ENCODE assay signal across 20 cellular contexts in genomic region chr1:109760581-109761226, GRCh38. TPM values are rescaled to one million over a fixed set of nuclear protein-coding genes. Genes with fewer than 3 reads are reported as not detected.
DNase-seq lines count a peak whose midpoint lies in the region; ATAC-seq, FAIRE-seq and TF ChIP-seq lines count a peak whose summit lies in the region.
"Had no signal": no experiment of that assay in that cellular context is flagged by ENCODE, and none has a peak within 500 bp of the region (broad histone marks: within the 10 kb centered on the region; RNA-seq: fewer than 3 reads in every experiment).

No MANE protein-coding gene starts in this region.

- H3K4me2 ChIP-seq in K562 (ENCODE audit: insufficient read depth, low read length): no peak overlapping the region

- H3K4me3 ChIP-seq in K562 (no peak overlapping the region), left ventricle myocardium inferior (no peak overlapping the region), H7 (ENCODE audit: insufficient read depth, low read depth, low read length) (no peak overlapping the region)
- H3K4me3 ChIP-seq: cardiac muscle cell, upper lobe of left lung had no signal

- ATAC-seq in activated T-cell treated with anti-CD3 and anti-CD28 coated beads, Interleukin-2, amount 50 U/mL, for 4 hours: no peak
- no peak for ATAC-seq in K562
- no peak for ATAC-seq in stimulated activated naive CD8-positive, alpha-beta T cell treated with anti-CD3 and anti-CD28 coated beads, Interleukin-15, amount 100 ng/mL, for 72 hours
- ATAC-seq: naive thymus-derived CD8-positive, alpha-beta T cell had no signal

- peak overlapping the region; percentile 59 to 68 for H3K27ac Mint-ChIP-seq in stimulated activated naive CD8-positive, alpha-beta T cell treated with anti-CD3 and anti-CD28 coated beads, Interleukin-15, amount 100 ng/mL, for 72 hours

- peak overlapping the region in 1 of 2 experiments; percentile 56; a peak in 2 of 4 replicates for H3K9ac ChIP-seq in K562 (ENCODE audit: insufficient read depth in 1 of 2, low read depth in 2 of 2, low read length in 2 of 2)

- H3K9me1 ChIP-seq in K562 (ENCODE audit: control insufficient read depth, insufficient read depth, low read length): no peaks in the 10 kb centered on the region

- H3K9me3 Mint-ChIP-seq in activated T-cell treated with anti-CD3 and anti-CD28 coated beads, Interleukin-2, amount 50 U/mL, for 4 hours: no peaks in the 10 kb centered on the region
- no peaks in the 10 kb centered on the region for H3K9me3 Mint-ChIP-seq in stimulated activated naive CD8-positive, alpha-beta T cell treated with anti-CD3 and anti-CD28 coated beads, Interleukin-15, amount 100 ng/mL, for 72 hours
- H3K9me3 Mint-ChIP-seq: naive thymus-derived CD8-positive, alpha-beta T cell had no signal

- H3K9me3 ChIP-seq in K562 (replicated peaks; ENCODE audit: control insufficient read depth, insufficient read depth, low read depth, low read length): no peaks in the 10 kb centered on the region
- H3K9me3 ChIP-seq in left ventricle myocardium inferior (replicated peaks): no peaks in the 10 kb centered on the region
- H3K9me3 ChIP-seq: upper lobe of left lung had no signal

- no peak for TF ChIP-seq EP300 in K562 (IDR thresholded peaks at IDR 0.05; ENCODE audit: low read length)

- H3K4me1 Mint-ChIP-seq in activated T-cell treated with anti-CD3 and anti-CD28 coated beads, Interleukin-2, amount 50 U/mL, for 4 hours (ENCODE audit: low read depth): no peaks in the 10 kb centered on the region
- H3K4me1 Mint-ChIP-seq in stimulated activated naive CD8-positive, alpha-beta T cell treated with anti-CD3 and anti-CD28 coated beads, Interleukin-15, amount 100 ng/mL, for 72 hours: no peaks in the 10 kb centered on the region

- DNase-seq in activated T-cell treated with anti-CD3 and anti-CD28 coated beads, Interleukin-2, amount 50 U/mL, for 1 hour: peak; percentile 3
- DNase-seq in activated T-cell treated with anti-CD3 and anti-CD28 coated beads, Interleukin-2, amount 50 U/mL, for 4 hours: no peak
- no peak for DNase-seq in K562 (ENCODE audit: extremely low read depth in 1 of 4, low spot score in 3 of 4)
- peak; percentile 68 for DNase-seq in mesenteric fat pad (ENCODE audit: low spot score)
- peak in 1 of 2 donors; percentile 6 for DNase-seq in stimulated activated naive CD8-positive, alpha-beta T cell treated with anti-CD3 and anti-CD28 coated beads, Interleukin-15, amount 100 ng/mL, for 72 hours
- no peak for DNase-seq in NCI-H2227 treated with DMSO at 0.1 percent for 48 hours (lab: John Stamatoyannopoulos, UW)
- DNase-seq in left ventricle myocardium inferior: no peak
- DNase-seq in H7: no peak
- DNase-seq: ACHN; effector CD4-positive, alpha-beta T cell; NCI-H1092 treated with DMSO at 0.1 percent for 48 hours; NCI-H526; SIG-M5 had no signal

- TF ChIP-seq CTCF in K562 (IDR thresholded peaks at IDR 0.05 in 2 of 3, conservative IDR thresholded peaks at IDR 0.05 in 1 of 3; ENCODE audit: insufficient read depth in 2 of 3, low read depth in 1 of 3, low read length in 3 of 3) (no peak), left ventricle myocardium inferior (IDR thresholded peaks at IDR 0.05; ENCODE audit: borderline replicate concordance) (no peak)

- in situ Hi-C loops in K562 (cut with MboI): loop anchor here (5.0 kb wide), 1 partner anchor 213 kb away; the partner anchor contains the start of gene GNAI3

- FAIRE-seq in K562 (lab: Jason Lieb, UNC): no peak

- no peak for TF ChIP-seq POLR2A in K562 (conservative IDR thresholded peaks at IDR 0.05)

- WGBS in K562 (ENCODE audit: insufficient coverage, low coverage, missing lambda C conversion rate): 46% methylated on average over 7 of the region's 7 CpGs

- POLR2A ChIA-PET in K562 (lab: Yijun Ruan, JAX): interaction anchor here (0.6 to 1.1 kb wide), 3 partner anchors 211 to 362 kb away, joined by 3 to 5 read pairs (median 3); partner anchors contain the start of gene GNAI3

- H4K20me1 ChIP-seq in K562 (replicated peaks; ENCODE audit: control insufficient read depth, insufficient read depth, low read length): no peaks in the 10 kb centered on the region

- no peaks in the 10 kb centered on the region for H3K79me2 ChIP-seq in K562 (ENCODE audit: control insufficient read depth, insufficient read depth, low read length)

- no peak overlapping the region for H3K4me3 Mint-ChIP-seq in activated T-cell treated with anti-CD3 and anti-CD28 coated beads, Interleukin-2, amount 50 U/mL, for 4 hours
- no peak overlapping the region for H3K4me3 Mint-ChIP-seq in stimulated activated naive CD8-positive, alpha-beta T cell treated with anti-CD3 and anti-CD28 coated beads, Interleukin-15, amount 100 ng/mL, for 72 hours
- H3K4me3 Mint-ChIP-seq: naive thymus-derived CD8-positive, alpha-beta T cell had no signal

- intact Hi-C loops in K562 (cut with micrococcal nuclease) (no loop called here), left ventricle myocardium inferior (cut with micrococcal nuclease) (no loop called here)

- BruUV-seq in K562 (replicated peaks; lab: Mats Ljungman, UMichigan): no TSS peak

- H3K36me3 ChIP-seq in K562 (ENCODE audit: control insufficient read depth, insufficient read depth, low read length) (no peaks in the 10 kb centered on the region), left ventricle myocardium inferior (no peaks in the 10 kb centered on the region), H7 (replicated peaks; ENCODE audit: control insufficient read depth, insufficient read depth, low read length) (no peaks in the 10 kb centered on the region)
- H3K36me3 ChIP-seq: cardiac muscle cell, upper lobe of left lung had no signal

- CTCF ChIA-PET in K562 (lab: Yijun Ruan, JAX; ENCODE audit: low intra/inter-chr PET ratio): no interaction called here

- peaks cover 19 to 29% of the 10 kb centered on the region in 2 experiments for H3K4me1 ChIP-seq in K562 (replicated peaks in 1 of 2; ENCODE audit: control insufficient read depth in 2 of 2, insufficient read depth in 2 of 2, low read length in 2 of 2)
- no peaks in the 10 kb centered on the region for H3K4me1 ChIP-seq in left ventricle myocardium inferior

- H3K27me3 ChIP-seq in K562 (ENCODE audit: control insufficient read depth in 2 of 2, insufficient read depth in 2 of 2, low read length in 2 of 2) (no peaks in the 10 kb centered on the region), left ventricle myocardium inferior (ENCODE audit: low read depth) (no peaks in the 10 kb centered on the region), H7 (ENCODE audit: control insufficient read depth, insufficient read depth, low read length) (no peaks in the 10 kb centered on the region)
- H3K27me3 ChIP-seq: cardiac muscle cell, upper lobe of left lung had no signal

- H3K27ac ChIP-seq in K562 (ENCODE audit: extremely low read depth, low read depth, low read length): no peak overlapping the region
- no peak overlapping the region for H3K27ac ChIP-seq in left ventricle myocardium inferior (replicated peaks)
- H3K27ac ChIP-seq: C4-2B, cardiac muscle cell, upper lobe of left lung had no signal

- H2AFZ ChIP-seq in K562 (ENCODE audit: low read depth, low read length): no peak overlapping the region

- no peaks in the 10 kb centered on the region for H3K36me3 Mint-ChIP-seq in activated T-cell treated with anti-CD3 and anti-CD28 coated beads, Interleukin-2, amount 50 U/mL, for 4 hours (ENCODE audit: insufficient read depth)
- H3K36me3 Mint-ChIP-seq: naive thymus-derived CD8-positive, alpha-beta T cell had no signal

- no peak for TF ChIP-seq RAD21 in K562 (CRISPR knock-in tag; conservative IDR thresholded peaks at IDR 0.05 in 1 of 2, IDR thresholded peaks at IDR 0.05 in 1 of 2)

- H3K27me3 Mint-ChIP-seq in activated T-cell treated with anti-CD3 and anti-CD28 coated beads, Interleukin-2, amount 50 U/mL, for 4 hours (ENCODE audit: low read depth): no peaks in the 10 kb centered on the region
- no peaks in the 10 kb centered on the region for H3K27me3 Mint-ChIP-seq in stimulated activated naive CD8-positive, alpha-beta T cell treated with anti-CD3 and anti-CD28 coated beads, Interleukin-15, amount 100 ng/mL, for 72 hours

RNA-seq across cellular contexts. Expression of gene EPS8L3, which starts 3.0 kb away (rescaled TPM):
- not detected for total RNA-seq in activated T-cell treated with anti-CD3 and anti-CD28 coated beads, Interleukin-2, amount 50 U/mL, for 4 hours
- total RNA-seq in K562 (2011; cell fraction: chromatin; rRNA removed; ENCODE audit: low replicate concordance): not detected in 2 replicates
- total RNA-seq in K562 (2011; cell fraction: nucleolus; rRNA removed): not detected in 2 replicates
- not detected in 2 replicates for total RNA-seq in K562 (2011; cell fraction: nucleoplasm; rRNA removed)
- total RNA-seq in K562 (2014; rRNA removed) (not detected in 2 replicates), K562 (2014; rRNA removed; fragmentation: Illumina TruSeq; extraction: Trizol) (0.15 TPM in 1 of 2 replicates, not detected in the other), K562 (2015; rRNA removed; fragmentation: Illumina TruSeq; extraction: Trizol) (not detected in 2 replicates), K562 (2021) (0.42 and 0.51 TPM in 2 replicates), mesenteric fat pad (0.58 TPM), left ventricle myocardium inferior (0.11 TPM)
- polyA plus RNA-seq in K562 (2011; rRNA removed) (0.13 and 0.14 TPM in 2 replicates), K562 (2014; fragmentation: Illumina TruSeq; extraction: Trizol) (0.09 and 0.61 TPM in 2 replicates), K562 (2014; fragmentation: Nextera tagmentation; extraction: Ambion mirVana) (not detected), K562 (2014; rRNA removed) (0.04 TPM in 1 of 2 replicates, not detected in the other)
- 0.07 and 0.16 TPM in 2 replicates for polyA plus RNA-seq in K562 (2011; cell fraction: cytosol; rRNA removed)
- polyA plus RNA-seq in K562 (2011; cell fraction: nucleus; rRNA removed): 0.81 and 1.8 TPM in 2 replicates
- 0.07 and 0.14 TPM in 2 replicates for polyA plus RNA-seq in K562 (2012)
- polyA minus RNA-seq in K562 (2011; rRNA and poly(A)+ RNA removed): not detected in 2 replicates
- polyA minus RNA-seq in K562 (2011; cell fraction: cytosol; rRNA and poly(A)+ RNA removed): not detected in 2 replicates
- polyA minus RNA-seq in K562 (2011; cell fraction: nucleus; rRNA and poly(A)+ RNA removed): not detected in 2 replicates
- not detected in 2 replicates for total RNA-seq in H7 (2014; rRNA removed; shearing (Covaris generic))
- total RNA-seq: cardiac muscle cell; LHCN-M2; naive thymus-derived CD8-positive, alpha-beta T cell; T-helper 2 cell treated with Interferon-gamma antibody and Interleukin-4, amounts not matched to agents 100 ng/mL and 5 ng/mL, for 36 hours had no signal
- polyA plus RNA-seq: naive thymus-derived CD8-positive, alpha-beta T cell had no signal

RNA-seq across cellular contexts. Expression of gene GSTM3, which starts 19.9 kb away (rescaled TPM):
- total RNA-seq in activated T-cell treated with anti-CD3 and anti-CD28 coated beads, Interleukin-2, amount 50 U/mL, for 4 hours: 10 to 100 TPM; 11.5 to 21.6 (median 11.7) TPM
- 1.2 and 1.8 TPM in 2 replicates for total RNA-seq in K562 (2011; cell fraction: chromatin; rRNA removed; ENCODE audit: low replicate concordance)
- total RNA-seq in K562 (2011; cell fraction: nucleolus; rRNA removed): 1.1 and 2.7 TPM in 2 replicates
- 1.8 and 2.6 TPM in 2 replicates for total RNA-seq in K562 (2011; cell fraction: nucleoplasm; rRNA removed)
- total RNA-seq in K562 (2014; rRNA removed) (2.3 and 4.3 TPM in 2 replicates), K562 (2014; rRNA removed; fragmentation: Illumina TruSeq; extraction: Trizol) (5.5 and 7.2 TPM in 2 replicates), K562 (2015; rRNA removed; fragmentation: Illumina TruSeq; extraction: Trizol) (4.1 and 4.5 TPM in 2 replicates), K562 (2021) (3.9 and 5.7 TPM in 2 replicates), mesenteric fat pad (16.0 TPM), left ventricle myocardium inferior (93.7 TPM)
- polyA plus RNA-seq in K562 (2011; rRNA removed) (17.5 and 22.3 TPM in 2 replicates), K562 (2014; fragmentation: Illumina TruSeq; extraction: Trizol) (8.9 and 9.5 TPM in 2 replicates), K562 (2014; fragmentation: Nextera tagmentation; extraction: Ambion mirVana) (10 to 100 TPM; 23.1 to 24.5 TPM), K562 (2014; rRNA removed) (8.9 and 9.4 TPM in 2 replicates)
- 10.2 and 17.2 TPM in 2 replicates for polyA plus RNA-seq in K562 (2011; cell fraction: cytosol; rRNA removed)
- polyA plus RNA-seq in K562 (2011; cell fraction: nucleus; rRNA removed): 5.5 and 10.1 TPM in 2 replicates
- 10.9 and 11.4 TPM in 2 replicates for polyA plus RNA-seq in K562 (2012)
- polyA minus RNA-seq in K562 (2011; rRNA and poly(A)+ RNA removed): 8.5 and 12.1 TPM in 2 replicates
- polyA minus RNA-seq in K562 (2011; cell fraction: cytosol; rRNA and poly(A)+ RNA removed): 2.6 and 5.3 TPM in 2 replicates
- polyA minus RNA-seq in K562 (2011; cell fraction: nucleus; rRNA and poly(A)+ RNA removed): 1.2 and 3.3 TPM in 2 replicates
- total RNA-seq in H7 (2014; rRNA removed; shearing (Covaris generic)): 24.7 and 27.3 TPM in 2 replicates
- total RNA-seq: HT-29 had no signal

RNA-seq across cellular contexts. Expression of gene GSTM5, which starts 48.7 kb away (rescaled TPM):
- under 1 TPM in 1 of 3 donors, not detected in 2; 0.05 TPM for total RNA-seq in activated T-cell treated with anti-CD3 and anti-CD28 coated beads, Interleukin-2, amount 50 U/mL, for 4 hours
- total RNA-seq in K562 (2011; cell fraction: chromatin; rRNA removed; ENCODE audit: low replicate concordance): 0.16 TPM in 1 of 2 replicates, not detected in the other
- 0.17 TPM in 1 of 2 replicates, not detected in the other for total RNA-seq in K562 (2011; cell fraction: nucleolus; rRNA removed)
- 0.15 and 0.23 TPM in 2 replicates for total RNA-seq in K562 (2011; cell fraction: nucleoplasm; rRNA removed)
- total RNA-seq in K562 (2014; rRNA removed): not detected in 2 replicates
- not detected in 2 replicates for total RNA-seq in K562 (2014; rRNA removed; fragmentation: Illumina TruSeq; extraction: Trizol)
- not detected in 2 replicates for total RNA-seq in K562 (2015; rRNA removed; fragmentation: Illumina TruSeq; extraction: Trizol)
- not detected in 2 replicates for total RNA-seq in K562 (2021)
- polyA plus RNA-seq in K562 (2011; rRNA removed): not detected in 2 replicates
- polyA plus RNA-seq in K562 (2011; cell fraction: cytosol; rRNA removed): not detected in 2 replicates
- polyA plus RNA-seq in K562 (2011; cell fraction: nucleus; rRNA removed): 0.15 TPM in 1 of 2 replicates, not detected in the other
- not detected in 2 replicates for polyA plus RNA-seq in K562 (2012)
- not detected in 2 replicates for polyA plus RNA-seq in K562 (2014; fragmentation: Illumina TruSeq; extraction: Trizol)
- not detected for polyA plus RNA-seq in K562 (2014; fragmentation: Nextera tagmentation; extraction: Ambion mirVana)
- polyA plus RNA-seq in K562 (2014; rRNA removed): not detected in 2 replicates
- not detected in 2 replicates for polyA minus RNA-seq in K562 (2011; rRNA and poly(A)+ RNA removed)
- not detected in 2 replicates for polyA minus RNA-seq in K562 (2011; cell fraction: cytosol; rRNA and poly(A)+ RNA removed)
- under 0.01 and 0.11 TPM in 2 replicates for polyA minus RNA-seq in K562 (2011; cell fraction: nucleus; rRNA and poly(A)+ RNA removed)
- total RNA-seq in mesenteric fat pad: 13.1 TPM
- 2.4 TPM for total RNA-seq in left ventricle myocardium inferior
- total RNA-seq in H7 (2014; rRNA removed; shearing (Covaris generic)): not detected in 2 replicates
- total RNA-seq: HT-29; LHCN-M2; naive thymus-derived CD8-positive, alpha-beta T cell had no signal
- polyA plus RNA-seq: cardiac muscle cell had no signal

Comparison
In these comparisons a context has a peak if more than half of its experiments do, and no peak if none do; other contexts are left out.
1. DNase-seq: peak in activated T-cell treated with anti-CD3 and anti-CD28 coated beads, Interleukin-2, amount 50 U/mL, for 1 hour (single experiment) and mesenteric fat pad (single experiment); none in activated T-cell treated with anti-CD3 and anti-CD28 coated beads, Interleukin-2, amount 50 U/mL, for 4 hours (single experiment), K562 (0 of 4), NCI-H2227 treated with DMSO at 0.1 percent for 48 hours (single experiment), left ventricle myocardium inferior (single experiment) and H7 (single experiment).